ENCODE assay signal across 8 cellular contexts in the genomic region with DNA sequence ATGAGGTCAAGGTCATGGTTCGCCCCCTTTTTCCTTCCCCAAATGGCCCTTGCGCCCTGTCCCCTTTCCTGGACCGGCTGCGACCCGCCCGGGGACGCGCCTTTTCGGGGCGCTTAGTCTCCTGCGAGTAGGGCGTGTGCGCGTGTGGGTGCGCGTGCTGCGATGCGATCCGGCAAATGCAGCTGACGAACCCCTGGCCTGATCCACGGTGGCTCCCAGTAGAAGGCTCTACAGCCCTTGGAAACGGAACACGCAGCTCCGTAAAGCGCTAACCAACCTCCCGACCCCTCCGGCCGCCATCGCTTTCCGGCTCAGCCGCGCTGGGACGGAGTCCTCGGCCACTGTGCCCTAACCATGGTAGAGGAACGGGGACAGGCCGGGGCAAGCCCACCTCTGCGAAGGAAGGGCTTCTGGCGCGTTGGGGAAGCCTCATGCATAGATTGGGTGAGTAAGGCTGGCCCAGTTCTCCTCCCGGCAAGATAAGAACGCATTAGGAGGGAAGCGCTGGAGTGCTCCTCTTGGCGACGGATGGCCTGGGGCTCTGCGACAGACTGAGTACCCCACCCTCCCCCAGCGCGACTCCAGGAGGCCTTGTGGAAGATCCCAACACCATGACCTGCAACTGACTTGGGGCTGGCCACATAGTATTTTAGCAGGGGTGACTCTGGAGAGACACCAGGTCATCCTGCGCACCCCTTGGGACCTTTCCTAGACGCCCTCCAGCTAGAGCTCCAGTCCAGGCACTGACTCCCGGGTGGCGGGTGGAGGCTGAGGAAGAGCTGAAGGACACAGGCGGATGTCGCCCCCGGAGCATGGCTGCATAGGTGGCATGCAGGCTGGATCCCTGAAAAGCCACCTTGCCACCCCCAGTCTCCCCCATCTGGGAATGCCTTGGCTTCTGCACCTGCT. TPM values are rescaled to one million over a fixed set of nuclear protein-coding genes. Genes with fewer than 3 reads are reported as not detected.
A peak's percentile ranks its signal among the peaks of the same experiment; 100 is the strongest.
DNase-seq lines count a peak whose midpoint lies in the region; ATAC-seq, FAIRE-seq and TF ChIP-seq lines count a peak whose summit lies in the region.

No MANE protein-coding gene starts in this region.

- peak overlapping the region; percentile 86 to 96 (median 92) for H3K4me3 Mint-ChIP-seq in CD8-positive, alpha-beta memory T cell

- POLR2A ChIA-PET in CD8-positive, alpha-beta memory T cell (lab: Charles Lee): interaction anchor here (0.6 kb wide), 1 partner anchor 18 kb away, joined by 4 read pairs; no protein-coding TSS in a partner anchor
- POLR2A ChIA-PET in PC-9 (lab: Charles Lee; ENCODE audit: unreplicated experiment): interaction anchor here (0.5 to 1.0 kb wide), 2 partner anchors 19 to 27 kb away, joined by 4 to 7 read pairs; no protein-coding TSS in a partner anchor

- H3K79me2 ChIP-seq in PC-9 (ENCODE audit: low read depth): no peaks in the 10 kb centered on the region

- ATAC-seq in esophagus mucosa (peak; percentile 34), GM18873 (IDR thresholded peaks at IDR 0.05; ENCODE audit: low FRiP score, unreplicated experiment) (no peak)

- peak overlapping the region; percentile 67 for H2BK120ac ChIP-seq in neuronal stem cell (ENCODE audit: low read depth, low read length)

- H3K14ac ChIP-seq in neuronal stem cell (ENCODE audit: low read length): peak overlapping the region; percentile 71

- BruUV-seq in PC-9 (replicated peaks; lab: Mats Ljungman, UMichigan): TSS peak; percentile 35

- H3K9me3 ChIP-seq in CD8-positive, alpha-beta memory T cell (ENCODE audit: low read length): no peaks in the 10 kb centered on the region
- H3K9me3 ChIP-seq in PC-9 (ENCODE audit: insufficient read depth, low read depth) (no peaks in the 10 kb centered on the region), neuronal stem cell (replicated peaks in 1 of 2; ENCODE audit: control insufficient read depth in 2 of 2, insufficient read depth in 1 of 2, low read depth in 1 of 2, low read length in 2 of 2) (peaks cover 6 to 13% of the 10 kb centered on the region in 2 donors)

- no peak overlapping the region for H3K27ac ChIP-seq in CD8-positive, alpha-beta memory T cell (ENCODE audit: low read depth, low read length)
- no peak overlapping the region for H3K27ac ChIP-seq in PC-9
- H3K27ac ChIP-seq in neuronal stem cell (replicated peaks; ENCODE audit: low read length): no peak overlapping the region

- H3K4me1 Mint-ChIP-seq in CD8-positive, alpha-beta memory T cell: peaks cover 8 to 19% (median 12%) of the 10 kb centered on the region in 3 donors

- peak overlapping the region; percentile 19 for H2BK15ac ChIP-seq in neuronal stem cell (ENCODE audit: low read length)

- H3K27me3 Mint-ChIP-seq in CD8-positive, alpha-beta memory T cell: peaks cover 28 to 42% of the 10 kb centered on the region in 2 donors

- peak overlapping the region; percentile 53 for H4K91ac ChIP-seq in neuronal stem cell (ENCODE audit: low read depth, low read length, poor library complexity)

- H3K4me3 ChIP-seq in CD8-positive, alpha-beta memory T cell (ENCODE audit: low read length): peak overlapping the region; percentile 45
- H3K4me3 ChIP-seq in PC-9: peak overlapping the region; percentile 78
- H3K4me3 ChIP-seq in neuronal stem cell (ENCODE audit: low read length in 2 of 2): peak overlapping the region; percentile 59 to 88

- H3K36me3 Mint-ChIP-seq in CD8-positive, alpha-beta memory T cell: peaks cover 0 to 3% (median 0%) of the 10 kb centered on the region in 3 donors

- no peak for FAIRE-seq in D721Med (lab: Jason Lieb, UNC)

- H2AFZ ChIP-seq in PC-9 (peak overlapping the region; percentile 99), neuronal stem cell (ENCODE audit: low read length) (peak overlapping the region; percentile 100)

- peak overlapping the region; percentile 97 for H3K18ac ChIP-seq in neuronal stem cell (ENCODE audit: low read length)

- no peaks in the 10 kb centered on the region for H3K9me2 ChIP-seq in PC-9 (ENCODE audit: insufficient read depth)

- DNase-seq in CD8-positive, alpha-beta memory T cell: peak in 1 of 5 donors; percentile 12
- no peak for DNase-seq in PC-9
- no peak for DNase-seq in neuronal stem cell (ENCODE audit: low spot score)
- no peak for DNase-seq in activated gamma-delta T cell treated with Interleukin-2 at 50 U/mL for 16 hours
- no peak for DNase-seq in cerebellum (ENCODE audit: low spot score)
- no peak for DNase-seq in D721Med (ENCODE audit: insufficient read length, low spot score)

- peak overlapping the region; percentile 90 for H3K9ac ChIP-seq in neuronal stem cell (ENCODE audit: low read depth, low read length, poor library complexity)

- H2BK12ac ChIP-seq in neuronal stem cell (ENCODE audit: low read length): peak overlapping the region; percentile 73

- peak overlapping the region in 4 of 8 donors; percentile 15 to 74 (median 70) for H3K27ac Mint-ChIP-seq in CD8-positive, alpha-beta memory T cell

- H4K8ac ChIP-seq in neuronal stem cell (ENCODE audit: low read depth, low read length): peak overlapping the region; percentile 92

- H3F3A ChIP-seq in PC-9 (ENCODE audit: insufficient read depth, low read depth): peaks cover 21% of the 10 kb centered on the region; the same call in 1 of the 2 replicates

- no peaks in the 10 kb centered on the region for H4K20me1 ChIP-seq in PC-9 (ENCODE audit: insufficient read depth)

- H2AK5ac ChIP-seq in neuronal stem cell (ENCODE audit: low read depth, low read length): peak overlapping the region; percentile 93

- peaks cover 8% of the 10 kb centered on the region for H3K79me1 ChIP-seq in neuronal stem cell (ENCODE audit: low read depth, low read length)

- CTCF ChIA-PET in CD8-positive, alpha-beta memory T cell (lab: Charles Lee): interaction anchor here (0.8 to 2.0 kb wide), 5 partner anchors 11 to 23 kb away, joined by 3 to 6 read pairs (median 5); no protein-coding TSS in a partner anchor
- CTCF ChIA-PET in PC-9 (lab: Charles Lee): no interaction called here

- TF ChIP-seq CTCF in PC-9 (conservative IDR thresholded peaks at IDR 0.05) (no peak), D721Med (IDR thresholded peaks at IDR 0.05; ENCODE audit: insufficient read depth, missing control alignments) (no peak)

- peaks cover 21% of the 10 kb centered on the region for H3K27me3 ChIP-seq in CD8-positive, alpha-beta memory T cell (ENCODE audit: insufficient read depth, low read length, poor library complexity, severe bottlenecking)
- no peaks in the 10 kb centered on the region for H3K27me3 ChIP-seq in PC-9 (ENCODE audit: insufficient read depth, low read depth)
- peaks cover 30 to 84% (median 52%) of the 10 kb centered on the region in 3 experiments for H3K27me3 ChIP-seq in neuronal stem cell (ENCODE audit: control insufficient read depth in 3 of 3, insufficient read depth in 3 of 3, low read depth in 1 of 3, low read length in 3 of 3)

- no peaks in the 10 kb centered on the region for H3K9me3 Mint-ChIP-seq in CD8-positive, alpha-beta memory T cell

- H3K36me3 ChIP-seq in CD8-positive, alpha-beta memory T cell (ENCODE audit: insufficient read depth, low read length): no peaks in the 10 kb centered on the region
- no peaks in the 10 kb centered on the region for H3K36me3 ChIP-seq in PC-9 (ENCODE audit: low read depth)
- H3K36me3 ChIP-seq in neuronal stem cell (replicated peaks in 1 of 2; ENCODE audit: control insufficient read depth in 2 of 2, insufficient read depth in 2 of 2, low read length in 2 of 2): no peaks in the 10 kb centered on the region

- intact Hi-C loops in PC-9 (cut with micrococcal nuclease; ENCODE audit: unreplicated experiment): no loop called here

- H3K4me1 ChIP-seq in CD8-positive, alpha-beta memory T cell (ENCODE audit: insufficient read depth, low read length): peaks cover 12% of the 10 kb centered on the region
- H3K4me1 ChIP-seq in PC-9 (replicated peaks; ENCODE audit: insufficient read depth): peaks cover 29% of the 10 kb centered on the region
- H3K4me1 ChIP-seq in neuronal stem cell (ENCODE audit: control insufficient read depth in 2 of 2, insufficient read depth in 1 of 2, low read depth in 1 of 2, low read length in 2 of 2): peaks cover 1 to 8% of the 10 kb centered on the region in 2 donors

- WGBS in neuronal stem cell (ENCODE audit: extremely low coverage in 2 of 2, insufficient read length in 2 of 2, insufficient replicate concordance in 1 of 2), 2 donors: no CpG with 5 or more reads among the region's 54 CpGs

- no peak overlapping the region for H2BK5ac ChIP-seq in neuronal stem cell (ENCODE audit: low read length)

- peak overlapping the region; percentile 91 for H3K23ac ChIP-seq in neuronal stem cell (ENCODE audit: low read depth, low read length, poor library complexity)

- H3K4me2 ChIP-seq in PC-9: peak overlapping the region; percentile 89
- peak overlapping the region; percentile 95 for H3K4me2 ChIP-seq in neuronal stem cell (ENCODE audit: insufficient read depth, low read length, poor library complexity, severe bottlenecking)

- peak overlapping the region; percentile 23 for H3K4ac ChIP-seq in neuronal stem cell (ENCODE audit: low read length)

RNA-seq across cellular contexts. Expression of a gene that starts 1.1 kb away (rescaled TPM):
- 1 to 10 TPM; 3.1 to 3.5 TPM for total RNA-seq in CD8-positive, alpha-beta memory T cell
- polyA plus RNA-seq in CD8-positive, alpha-beta memory T cell: 0.46 TPM
- total RNA-seq in PC-9 (2021) (46.1 and 57.8 TPM in 2 replicates), esophagus mucosa (20.0 TPM), cerebellum (0.36 TPM)
- 4.0 TPM for polyA plus RNA-seq in neuronal stem cell (2013, experiment 1 of 2)
- polyA plus RNA-seq in neuronal stem cell (2013, experiment 2 of 2): 3.9 TPM

RNA-seq across cellular contexts. Expression of a gene that starts 30.8 kb away (rescaled TPM):
- total RNA-seq in CD8-positive, alpha-beta memory T cell: 10 to 100 TPM; 90.4 to 98.2 TPM
- polyA plus RNA-seq in CD8-positive, alpha-beta memory T cell: 60.8 TPM
- 69.2 and 93.5 TPM in 2 replicates for total RNA-seq in PC-9 (2021)
- total RNA-seq in esophagus mucosa: 60.6 TPM
- polyA plus RNA-seq in neuronal stem cell (2013, experiment 1 of 2): 31.8 TPM
- polyA plus RNA-seq in neuronal stem cell (2013, experiment 2 of 2): 32.2 TPM
- total RNA-seq in cerebellum: 14.2 TPM

RNA-seq across cellular contexts. Expression of a gene that starts 35.6 kb away (rescaled TPM):
- 10 to 100 TPM; 75.3 to 77.9 TPM for total RNA-seq in CD8-positive, alpha-beta memory T cell
- polyA plus RNA-seq in CD8-positive, alpha-beta memory T cell: 58.1 TPM
- 70.4 and 87.6 TPM in 2 replicates for total RNA-seq in PC-9 (2021)
- total RNA-seq in esophagus mucosa: 47.8 TPM
- 29.3 TPM for polyA plus RNA-seq in neuronal stem cell (2013, experiment 1 of 2)
- polyA plus RNA-seq in neuronal stem cell (2013, experiment 2 of 2): 30.0 TPM
- total RNA-seq in cerebellum: 25.1 TPM
